In genomic region chr3:33063651-33064051, GRCh38 we compare ENCODE assay signal across 9 cellular contexts. TPM values are rescaled to one million over a fixed set of nuclear protein-coding genes. Genes with fewer than 3 reads are reported as not detected.
DNase-seq lines count a peak whose midpoint lies in the region; ATAC-seq and TF ChIP-seq lines count a peak whose summit lies in the region.
"Had no signal": no experiment of that assay in that cellular context is flagged by ENCODE, and none has a peak within 500 bp of the region (broad histone marks: within the 10 kb centered on the region; RNA-seq: fewer than 3 reads in every experiment).

No MANE protein-coding gene starts in this region.

- CTCF ChIA-PET in SK-N-SH (lab: Yijun Ruan, JAX), result interaction anchor here (5.1 kb wide), 1 partner anchor 11 kb away, joined by 27 read pairs; no protein-coding TSS in a partner anchor

- H3K36me3 ChIP-seq in SK-N-SH (replicated peaks in 1 of 2; ENCODE audit: control insufficient read depth in 1 of 2, insufficient read depth in 2 of 2, low read length in 1 of 2) (peaks cover 9 to 25% of the 10 kb centered on the region in 2 experiments), heart left ventricle (peaks cover 0 to 86% (median 76%) of the 10 kb centered on the region in 9 donors)

- WGBS in SK-N-SH (ENCODE audit: low lambda C conversion rate), result 49% methylated on average over 3 of the region's 4 CpGs
- WGBS in heart left ventricle, 4 donors, result 75 to 90% (median 78%) methylated on average over 3 to 4 of the region's 4 CpGs

- H3K27ac ChIP-seq in SK-N-SH (ENCODE audit: low read depth in 2 of 2, low read length in 1 of 2) (no peak overlapping the region), heart left ventricle (peak overlapping the region in 1 of 12 donors; percentile 51)
- H3K27ac ChIP-seq: SJSA1 had no signal

- TF ChIP-seq RAD21 in SK-N-SH (IDR thresholded peaks at IDR 0.05; ENCODE audit: low read length), result no peak

- no peak overlapping the region for H2AFZ ChIP-seq in SK-N-SH (ENCODE audit: low read depth)

- peak overlapping the region; percentile 7; the same call in 1 of the 2 replicates for H3K4me2 ChIP-seq in SK-N-SH

- no peaks in the 10 kb centered on the region for H3K27me3 Mint-ChIP-seq in activated naive CD8-positive, alpha-beta T cell treated with anti-CD3 and anti-CD28 coated beads, Interleukin-2, amount 10 ng/mL, durations not matched to agents 7 days and 5 days

- ATAC-seq in GM19043 (IDR thresholded peaks at IDR 0.05; ENCODE audit: low read depth, unreplicated experiment) (peak; percentile 58), heart left ventricle (no peak), HG03280 (IDR thresholded peaks at IDR 0.05; ENCODE audit: unreplicated experiment) (no peak)
- peak; percentile 75 for ATAC-seq in activated naive CD8-positive, alpha-beta T cell treated with anti-CD3 and anti-CD28 coated beads, Interleukin-2, amount 10 ng/mL, durations not matched to agents 7 days and 5 days (ENCODE audit: low read depth)

- peaks cover 35% of the 10 kb centered on the region for H3K36me3 Mint-ChIP-seq in activated naive CD8-positive, alpha-beta T cell treated with anti-CD3 and anti-CD28 coated beads, Interleukin-2, amount 10 ng/mL, durations not matched to agents 7 days and 5 days

- DNase-seq in SK-N-SH (no peak), SHP77 treated with DMSO at 0.1 percent for 48 hours (lab: John Stamatoyannopoulos, UW) (no peak), SHP77 (lab: John Stamatoyannopoulos, UW) (no peak), heart left ventricle (no peak)
- DNase-seq in activated naive CD8-positive, alpha-beta T cell treated with anti-CD3 and anti-CD28 coated beads, Interleukin-2, amount 10 ng/mL, durations not matched to agents 7 days and 5 days, result peak; percentile 40
- DNase-seq in stimulated activated CD4-positive, alpha-beta T cell treated with anti-CD3 and anti-CD28 coated beads, TNF-alpha, amount 100 ng/mL, for 24 hours (ENCODE audit: low read depth in 3 of 3), result peak in 2 of 3 experiments; percentile 42 to 68

- H3K9me2 ChIP-seq in SK-N-SH, result no peaks in the 10 kb centered on the region

- H3K4me3 Mint-ChIP-seq in activated naive CD8-positive, alpha-beta T cell treated with anti-CD3 and anti-CD28 coated beads, Interleukin-2, amount 10 ng/mL, durations not matched to agents 7 days and 5 days, result peak overlapping the region; percentile 57

- H3K4me1 Mint-ChIP-seq in activated naive CD8-positive, alpha-beta T cell treated with anti-CD3 and anti-CD28 coated beads, Interleukin-2, amount 10 ng/mL, durations not matched to agents 7 days and 5 days, result peaks cover 44% of the 10 kb centered on the region

- no peaks in the 10 kb centered on the region for H3K9me3 Mint-ChIP-seq in activated naive CD8-positive, alpha-beta T cell treated with anti-CD3 and anti-CD28 coated beads, Interleukin-2, amount 10 ng/mL, durations not matched to agents 7 days and 5 days

- intact Hi-C loops in heart left ventricle (cut with DNase I), result no loop called here

- H3K9ac ChIP-seq in SK-N-SH, result no peak overlapping the region

- no peaks in the 10 kb centered on the region for H3K9me3 ChIP-seq in SK-N-SH
- no peaks in the 10 kb centered on the region for H3K9me3 ChIP-seq in heart left ventricle
- H3K9me3 ChIP-seq: SJSA1 had no signal

- H3F3A ChIP-seq in SK-N-SH (replicated peaks; ENCODE audit: insufficient read depth), result peaks cover 5% of the 10 kb centered on the region

- TF ChIP-seq EP300 in SK-N-SH (IDR thresholded peaks at IDR 0.05; ENCODE audit: borderline replicate concordance in 1 of 2, low read depth in 1 of 2, low read length in 1 of 2), result peak in 1 of 2 experiments; percentile 33; a peak in 1 of 4 replicates

- H3K27ac Mint-ChIP-seq in activated naive CD8-positive, alpha-beta T cell treated with anti-CD3 and anti-CD28 coated beads, Interleukin-2, amount 10 ng/mL, durations not matched to agents 7 days and 5 days, result peak overlapping the region; percentile 67

- H3K27me3 ChIP-seq in SK-N-SH (ENCODE audit: insufficient read depth) (no peaks in the 10 kb centered on the region), heart left ventricle (no peaks in the 10 kb centered on the region)
- H3K27me3 ChIP-seq: SJSA1 had no signal

- 0 out of 2 replicates have a peak, but pooled peaks cover 7% of the 10 kb centered on the region for H3K79me2 ChIP-seq in SK-N-SH (ENCODE audit: insufficient read depth)

- POLR2A ChIA-PET in SK-N-SH (lab: Yijun Ruan, JAX), result no interaction called here
- POLR2A ChIA-PET in activated naive CD8-positive, alpha-beta T cell treated with anti-CD3 and anti-CD28 coated beads, Interleukin-2, amount 10 ng/mL, durations not matched to agents 7 days and 5 days (lab: Charles Lee), result interaction anchor here (1.1 to 3.5 kb wide), 2 partner anchors 15 to 17 kb away, joined by 3 to 19 read pairs; no protein-coding TSS in a partner anchor

- H3K4me1 ChIP-seq in SK-N-SH (ENCODE audit: control insufficient read depth in 1 of 2, insufficient read depth in 2 of 2, low read depth in 1 of 2, low read length in 1 of 2) (peaks cover 4 to 6% of the 10 kb centered on the region in 2 experiments; a peak in 1 of 4 replicates), heart left ventricle (peaks cover 0 to 24% (median 0%) of the 10 kb centered on the region in 12 donors)
- H3K4me1 ChIP-seq: SJSA1 had no signal

- no peaks in the 10 kb centered on the region for H4K20me1 ChIP-seq in SK-N-SH (ENCODE audit: insufficient read depth)

- H3K4me3 ChIP-seq in SK-N-SH (ENCODE audit: low read depth in 2 of 2, low read length in 1 of 2), result no peak overlapping the region
- H3K4me3 ChIP-seq in heart left ventricle, result no peak overlapping the region
- H3K4me3 ChIP-seq: SJSA1 had no signal

- TF ChIP-seq POLR2A in heart left ventricle (IDR thresholded peaks at IDR 0.05), result no peak

- TF ChIP-seq CTCF in SK-N-SH (IDR thresholded peaks at IDR 0.05) (no peak), heart left ventricle (IDR thresholded peaks at IDR 0.05) (no peak)

TF ChIP-seq in SK-N-SH, 30 proteins besides CTCF, POLR2A, EP300 and RAD21 (continues in another document):
- TF ChIP-seq SIN3A (IDR thresholded peaks at IDR 0.05; ENCODE audit: borderline replicate concordance, low read depth, low read length) (0 out of 2 replicates have a peak, but pooled peaks have one; percentile 20), JUND (IDR thresholded peaks at IDR 0.05) (peak; percentile 67), NRF1 (IDR thresholded peaks at IDR 0.05; ENCODE audit: low read depth, low read length) (no peak), USF1 (IDR thresholded peaks at IDR 0.05; ENCODE audit: borderline replicate concordance, low read depth) (peak; percentile 55; the same call in 1 of the 2 replicates), TCF12 (IDR thresholded peaks at IDR 0.05) (peak; percentile 93), PBX3 (IDR thresholded peaks at IDR 0.05) (peak; percentile 70), TAF1 (IDR thresholded peaks at IDR 0.05; ENCODE audit: borderline replicate concordance, low read depth, low read length) (no peak)

RNA-seq across cellular contexts. Expression of gene GLB1, which starts 33.3 kb away (rescaled TPM):
- polyA plus RNA-seq in SK-N-SH (2012; rRNA removed) (80.3 and 102 TPM in 2 replicates), heart left ventricle (10 to 100 TPM in 1 of 2 donors, 1 to 10 TPM in 1; 5.2 to 16.9 TPM)
- 74.7 and 84.2 TPM in 2 replicates for polyA plus RNA-seq in SK-N-SH (2012; cell fraction: cytosol; rRNA removed)
- polyA plus RNA-seq in SK-N-SH (2012; cell fraction: nucleus; rRNA removed), result 84.8 and 88.0 TPM in 2 replicates
- total RNA-seq in activated naive CD8-positive, alpha-beta T cell treated with anti-CD3 and anti-CD28 coated beads, Interleukin-2, amount 10 ng/mL, durations not matched to agents 7 days and 5 days, result 10 to 100 TPM; 40.6 to 46.0 TPM
- total RNA-seq in heart left ventricle, result 10 to 100 TPM; 19.2 to 54.3 (median 23.2) TPM

RNA-seq across cellular contexts. Expression of gene TMPPE, which starts 33.3 kb away (rescaled TPM):
- 1.4 and 1.7 TPM in 2 replicates for polyA plus RNA-seq in SK-N-SH (2012; rRNA removed)
- polyA plus RNA-seq in SK-N-SH (2012; cell fraction: cytosol; rRNA removed), result 1.1 and 1.7 TPM in 2 replicates
- polyA plus RNA-seq in SK-N-SH (2012; cell fraction: nucleus; rRNA removed), result 1.4 and 1.6 TPM in 2 replicates
- total RNA-seq in activated naive CD8-positive, alpha-beta T cell treated with anti-CD3 and anti-CD28 coated beads, Interleukin-2, amount 10 ng/mL, durations not matched to agents 7 days and 5 days, result 10 to 100 TPM in 1 of 2 experiments, 1 to 10 TPM in 1; 9.8 to 10.9 TPM
- 1 to 10 TPM; 3.7 to 9.3 (median 5.7) TPM for total RNA-seq in heart left ventricle
- polyA plus RNA-seq in heart left ventricle, result 1 to 10 TPM in 1 of 2 donors, under 1 TPM in 1; 0.61 to 2.1 TPM

RNA-seq across cellular contexts. Expression of gene CRTAP, which starts 50.2 kb away (rescaled TPM):
- polyA plus RNA-seq in SK-N-SH (2012; rRNA removed) (198 and 240 TPM in 2 replicates), heart left ventricle (10 to 100 TPM; 16.1 to 64.4 TPM)
- polyA plus RNA-seq in SK-N-SH (2012; cell fraction: cytosol; rRNA removed), result 246 and 266 TPM in 2 replicates
- polyA plus RNA-seq in SK-N-SH (2012; cell fraction: nucleus; rRNA removed), result 41.2 and 84.3 TPM in 2 replicates
- total RNA-seq in activated naive CD8-positive, alpha-beta T cell treated with anti-CD3 and anti-CD28 coated beads, Interleukin-2, amount 10 ng/mL, durations not matched to agents 7 days and 5 days, result 10 to 100 TPM; 36.0 to 39.4 TPM
- 100 to 1,000 TPM in 4 of 9 donors, 10 to 100 TPM in 5; 62.6 to 148 (median 92.7) TPM for total RNA-seq in heart left ventricle

Comparison
In these comparisons a context has a peak if more than half of its experiments do, and no peak if none do; other contexts are left out.
1. ATAC-seq: peak in GM19043 (single experiment) and activated naive CD8-positive, alpha-beta T cell treated with anti-CD3 and anti-CD28 coated beads, Interleukin-2, amount 10 ng/mL, durations not matched to agents 7 days and 5 days (single experiment); none in heart left ventricle (0 of 4) and HG03280 (single experiment).
2. DNase-seq: peak in activated naive CD8-positive, alpha-beta T cell treated with anti-CD3 and anti-CD28 coated beads, Interleukin-2, amount 10 ng/mL, durations not matched to agents 7 days and 5 days (single experiment) and stimulated activated CD4-positive, alpha-beta T cell treated with anti-CD3 and anti-CD28 coated beads, TNF-alpha, amount 100 ng/mL, for 24 hours (2 of 3); none in SK-N-SH (single experiment), SHP77 treated with DMSO at 0.1 percent for 48 hours (single experiment), SHP77 (0 of 2) and heart left ventricle (0 of 5).